20 cellular contexts compared by ENCODE assay signal in genomic region chr5:10553476-10553875, GRCh38. TPM values are rescaled to one million over a fixed set of nuclear protein-coding genes. Genes with fewer than 3 reads are reported as not detected.
DNase-seq lines count a peak whose midpoint lies in the region; ATAC-seq and TF ChIP-seq lines count a peak whose summit lies in the region.
"Had no signal": no experiment of that assay in that cellular context is flagged by ENCODE, and none has a peak within 500 bp of the region (broad histone marks: within the 10 kb centered on the region; RNA-seq: fewer than 3 reads in every experiment).

No MANE protein-coding gene starts in this region.

- TF ChIP-seq POLR2A in breast epithelium (IDR thresholded peaks at IDR 0.05), result no peak

- ATAC-seq in stimulated activated naive B cell treated with anti-CD40 and anti-IgM and Interleukin-4, amounts not matched to agents 10 μg/mL and 1 μg/mL and 100 μg/mL, for 72 hours (replicated peaks), result no peak
- ATAC-seq in HG02973 (IDR thresholded peaks at IDR 0.05; ENCODE audit: unreplicated experiment), result no peak
- ATAC-seq: Right ventricle myocardium inferior had no signal

- POLR2A ChIA-PET in MCF 10A (lab: Yijun Ruan, JAX), result interaction anchor here (3.4 kb wide), 1 partner anchor 11 kb away, joined by 16 read pairs; no protein-coding TSS in a partner anchor

- H3K36me3 ChIP-seq in breast epithelium, result no peaks in the 10 kb centered on the region
- H3K36me3 ChIP-seq in mesenchymal stem cell (ENCODE audit: control insufficient read depth in 1 of 2, insufficient read depth in 2 of 2, low read depth in 1 of 2, low read length in 2 of 2), result no peaks in the 10 kb centered on the region
- H3K36me3 ChIP-seq: MG63 had no signal

- peaks cover 6% of the 10 kb centered on the region for H3K36me3 Mint-ChIP-seq in MCF 10A (ENCODE audit: insufficient read depth, unreplicated experiment)
- H3K36me3 Mint-ChIP-seq in activated T-helper 1 cell treated with anti-CD3 and anti-CD28 coated beads, Interleukin-12 subunit alpha, Interleukin-12 subunit beta, Interleukin-2, Interleukin-4 antibody, amounts not matched to agents 30 ng/mL and 10 ng/mL and 1 ng/mL, durations not matched to agents 14 hours and 24 hours and 36 hours (ENCODE audit: low read depth), result no peaks in the 10 kb centered on the region
- H3K36me3 Mint-ChIP-seq in stimulated activated naive B cell treated with anti-CD40 and anti-IgM and Interleukin-4, amounts not matched to agents 10 μg/mL and 1 μg/mL and 100 μg/mL, for 72 hours, result peaks cover 0 to 3% of the 10 kb centered on the region in 2 donors

- intact Hi-C loops in MCF 10A (cut with micrococcal nuclease), result loop anchor here (10.0 kb wide), 1 partner anchor 99 kb away; no protein-coding TSS in a partner anchor
- intact Hi-C loops in breast epithelium (cut with DNase I; ENCODE audit: low total_unique reads), result no loop called here
- intact Hi-C loops in activated T-helper 1 cell treated with anti-CD3 and anti-CD28 coated beads, Interleukin-12 subunit alpha, Interleukin-12 subunit beta, Interleukin-2, Interleukin-4 antibody, amounts not matched to agents 30 ng/mL and 10 ng/mL and 1 ng/mL, durations not matched to agents 14 hours and 24 hours and 36 hours (cut with micrococcal nuclease), result no loop called here

- DNase-seq in MCF 10A (ENCODE audit: unreplicated experiment), result no peak
- DNase-seq in breast epithelium (ENCODE audit: low spot score in 2 of 2), result no peak
- DNase-seq in activated T-helper 1 cell treated with anti-CD3 and anti-CD28 coated beads, Interleukin-12 subunit alpha, Interleukin-12 subunit beta, Interleukin-2, Interleukin-4 antibody, amounts not matched to agents 30 ng/mL and 10 ng/mL and 1 ng/mL, durations not matched to agents 14 hours and 24 hours and 36 hours (ENCODE audit: low spot score), result no peak
- no peak for DNase-seq in mesenchymal stem cell
- no peak for DNase-seq in stimulated activated naive B cell treated with anti-CD40 and anti-IgM and Interleukin-4, amounts not matched to agents 10 μg/mL and 1 μg/mL and 100 μg/mL, for 72 hours
- no peak for DNase-seq in kidney tubule cell (ENCODE audit: low spot score)
- DNase-seq in HuH-7.5 (ENCODE audit: low spot score), result no peak
- DNase-seq: DMS79, Kasumi-1, NCI-H1417 treated with DMSO at 0.1 percent for 48 hours, NCI-H187, NCI-H2107, NCI-H446 treated with DMSO at 0.1 percent for 48 hours, NCI-H526 treated with DMSO at 0.1 percent for 48 hours, OCI-M1 had no signal

- no peak overlapping the region for H3K4ac ChIP-seq in mesenchymal stem cell (ENCODE audit: low read depth in 1 of 2, low read length in 2 of 2)

- H3K4me2 ChIP-seq in mesenchymal stem cell (ENCODE audit: low read length, poor library complexity, severe bottlenecking), result no peak overlapping the region

- 93% methylated on average over 6 of the region's 7 CpGs for WGBS in mesenchymal stem cell

- H2BK5ac ChIP-seq in mesenchymal stem cell (ENCODE audit: low read depth, low read length, poor library complexity, severe bottlenecking), result no peak overlapping the region

- no peak overlapping the region for H3K14ac ChIP-seq in mesenchymal stem cell (ENCODE audit: low read length in 2 of 2)

- H2BK120ac ChIP-seq in mesenchymal stem cell (ENCODE audit: low read depth, low read length), result no peak overlapping the region

- H3K9me3 Mint-ChIP-seq in MCF 10A (ENCODE audit: unreplicated experiment), result no peaks in the 10 kb centered on the region
- H3K9me3 Mint-ChIP-seq in activated T-helper 1 cell treated with anti-CD3 and anti-CD28 coated beads, Interleukin-12 subunit alpha, Interleukin-12 subunit beta, Interleukin-2, Interleukin-4 antibody, amounts not matched to agents 30 ng/mL and 10 ng/mL and 1 ng/mL, durations not matched to agents 14 hours and 24 hours and 36 hours, result no peaks in the 10 kb centered on the region
- H3K9me3 Mint-ChIP-seq in stimulated activated naive B cell treated with anti-CD40 and anti-IgM and Interleukin-4, amounts not matched to agents 10 μg/mL and 1 μg/mL and 100 μg/mL, for 72 hours, result no peaks in the 10 kb centered on the region

- no peak overlapping the region for H2AFZ ChIP-seq in mesenchymal stem cell (ENCODE audit: low read depth, low read length)

- H3K9ac ChIP-seq in mesenchymal stem cell (ENCODE audit: low read length), result no peak overlapping the region

- H3K23ac ChIP-seq in mesenchymal stem cell (ENCODE audit: low read length in 2 of 2), result no peak overlapping the region

- no peaks in the 10 kb centered on the region for H3K79me1 ChIP-seq in mesenchymal stem cell (replicated peaks; ENCODE audit: low read length, poor library complexity, severe bottlenecking)

- H3K27ac ChIP-seq in breast epithelium (no peak overlapping the region), mesenchymal stem cell (ENCODE audit: low read length, poor library complexity, severe bottlenecking) (no peak overlapping the region)
- H3K27ac ChIP-seq: 22Rv1, C4-2B had no signal

- H3K4me3 ChIP-seq in breast epithelium, result no peak overlapping the region
- H3K4me3 ChIP-seq in mesenchymal stem cell (ENCODE audit: insufficient read depth in 1 of 2, low read depth in 1 of 2, low read length in 2 of 2), result no peak overlapping the region
- H3K4me3 ChIP-seq: MG63 had no signal

- no peak overlapping the region for H4K91ac ChIP-seq in mesenchymal stem cell (ENCODE audit: low read length)

- H3K27ac Mint-ChIP-seq in MCF 10A (ENCODE audit: low read depth, unreplicated experiment), result peak overlapping the region; percentile 87
- H3K27ac Mint-ChIP-seq in activated T-helper 1 cell treated with anti-CD3 and anti-CD28 coated beads, Interleukin-12 subunit alpha, Interleukin-12 subunit beta, Interleukin-2, Interleukin-4 antibody, amounts not matched to agents 30 ng/mL and 10 ng/mL and 1 ng/mL, durations not matched to agents 14 hours and 24 hours and 36 hours, result peak overlapping the region; percentile 27
- H3K27ac Mint-ChIP-seq in stimulated activated naive B cell treated with anti-CD40 and anti-IgM and Interleukin-4, amounts not matched to agents 10 μg/mL and 1 μg/mL and 100 μg/mL, for 72 hours, result peak overlapping the region; percentile 59

- no peak overlapping the region for H3K18ac ChIP-seq in mesenchymal stem cell (ENCODE audit: low read depth in 1 of 2, low read length in 2 of 2)

- TF ChIP-seq CTCF in MCF 10A (IDR thresholded peaks at IDR 0.05; ENCODE audit: unreplicated experiment) (no peak), breast epithelium (IDR thresholded peaks at IDR 0.05) (no peak)

- H3K27me3 Mint-ChIP-seq in MCF 10A (ENCODE audit: insufficient read depth, unreplicated experiment), result no peaks in the 10 kb centered on the region
- peaks cover 27% of the 10 kb centered on the region for H3K27me3 Mint-ChIP-seq in activated T-helper 1 cell treated with anti-CD3 and anti-CD28 coated beads, Interleukin-12 subunit alpha, Interleukin-12 subunit beta, Interleukin-2, Interleukin-4 antibody, amounts not matched to agents 30 ng/mL and 10 ng/mL and 1 ng/mL, durations not matched to agents 14 hours and 24 hours and 36 hours (ENCODE audit: insufficient read depth)
- no peaks in the 10 kb centered on the region for H3K27me3 Mint-ChIP-seq in stimulated activated naive B cell treated with anti-CD40 and anti-IgM and Interleukin-4, amounts not matched to agents 10 μg/mL and 1 μg/mL and 100 μg/mL, for 72 hours

- H4K8ac ChIP-seq in mesenchymal stem cell (ENCODE audit: low read length), result no peak overlapping the region

- peak overlapping the region; percentile 83 for H2AK5ac ChIP-seq in mesenchymal stem cell (ENCODE audit: low read length, severe bottlenecking)

- H3K9me3 ChIP-seq in breast epithelium (no peaks in the 10 kb centered on the region), mesenchymal stem cell (ENCODE audit: control insufficient read depth, low read length) (no peaks in the 10 kb centered on the region)
- H3K9me3 ChIP-seq: MG63 had no signal

- peaks cover 65% of the 10 kb centered on the region for H3K4me1 Mint-ChIP-seq in MCF 10A (ENCODE audit: insufficient read depth, unreplicated experiment)
- peaks cover 16% of the 10 kb centered on the region for H3K4me1 Mint-ChIP-seq in activated T-helper 1 cell treated with anti-CD3 and anti-CD28 coated beads, Interleukin-12 subunit alpha, Interleukin-12 subunit beta, Interleukin-2, Interleukin-4 antibody, amounts not matched to agents 30 ng/mL and 10 ng/mL and 1 ng/mL, durations not matched to agents 14 hours and 24 hours and 36 hours (ENCODE audit: low read depth)
- peaks cover 52 to 62% of the 10 kb centered on the region in 2 donors for H3K4me1 Mint-ChIP-seq in stimulated activated naive B cell treated with anti-CD40 and anti-IgM and Interleukin-4, amounts not matched to agents 10 μg/mL and 1 μg/mL and 100 μg/mL, for 72 hours

- no TSS peak for BruUV-seq in MCF 10A (replicated peaks; lab: Mats Ljungman, UMichigan)

- no peak overlapping the region for H2BK15ac ChIP-seq in mesenchymal stem cell (ENCODE audit: low read depth, poor library complexity, severe bottlenecking)

- no peaks in the 10 kb centered on the region for H3K27me3 ChIP-seq in breast epithelium
- H3K27me3 ChIP-seq in mesenchymal stem cell (ENCODE audit: control insufficient read depth in 1 of 2, insufficient read depth in 1 of 2, low read length in 2 of 2), result no peaks in the 10 kb centered on the region
- H3K27me3 ChIP-seq: MG63 had no signal

- H3K4me3 Mint-ChIP-seq in MCF 10A (ENCODE audit: unreplicated experiment), result no peak overlapping the region
- H3K4me3 Mint-ChIP-seq in activated T-helper 1 cell treated with anti-CD3 and anti-CD28 coated beads, Interleukin-12 subunit alpha, Interleukin-12 subunit beta, Interleukin-2, Interleukin-4 antibody, amounts not matched to agents 30 ng/mL and 10 ng/mL and 1 ng/mL, durations not matched to agents 14 hours and 24 hours and 36 hours, result no peak overlapping the region
- H3K4me3 Mint-ChIP-seq in stimulated activated naive B cell treated with anti-CD40 and anti-IgM and Interleukin-4, amounts not matched to agents 10 μg/mL and 1 μg/mL and 100 μg/mL, for 72 hours, result no peak overlapping the region

- CTCF ChIA-PET in MCF 10A (lab: Yijun Ruan, JAX), result no interaction called here

- peak overlapping the region; percentile 40 to 70 for H2BK12ac ChIP-seq in mesenchymal stem cell (ENCODE audit: low read length in 2 of 2)

- H3K4me1 ChIP-seq in breast epithelium (no peaks in the 10 kb centered on the region), mesenchymal stem cell (ENCODE audit: control insufficient read depth, insufficient read depth, low read depth, low read length) (peaks cover 48% of the 10 kb centered on the region)

RNA-seq across cellular contexts. Expression of gene ANKRD33B, which starts 10.4 kb away (rescaled TPM):
- total RNA-seq in MCF 10A (2022) (3.1 TPM in 2 replicates), breast epithelium (1 to 10 TPM; 3.3 to 5.3 (median 3.8) TPM)
- 21.4 and 21.5 TPM in 2 replicates for total RNA-seq in activated T-helper 1 cell treated with anti-CD3 and anti-CD28 coated beads, Interleukin-12 subunit alpha, Interleukin-12 subunit beta, Interleukin-2, Interleukin-4 antibody, amounts not matched to agents 30 ng/mL and 10 ng/mL and 1 ng/mL, durations not matched to agents 14 hours and 24 hours and 36 hours
- polyA plus RNA-seq in mesenchymal stem cell (2013, experiment 1 of 2), result 0.64 TPM
- 0.71 TPM for polyA plus RNA-seq in mesenchymal stem cell (2013, experiment 2 of 2)

Comparison
In these comparisons a context has a peak if more than half of its experiments do, and no peak if none do; other contexts are left out.
1. H3K27ac Mint-ChIP-seq: peak in every context shown above with its lines; median percentile 87 in MCF 10A; 59 in stimulated activated naive B cell treated with anti-CD40 and anti-IgM and Interleukin-4, amounts not matched to agents 10 μg/mL and 1 μg/mL and 100 μg/mL, for 72 hours; 27 in activated T-helper 1 cell treated with anti-CD3 and anti-CD28 coated beads, Interleukin-12 subunit alpha, Interleukin-12 subunit beta, Interleukin-2, Interleukin-4 antibody, amounts not matched to agents 30 ng/mL and 10 ng/mL and 1 ng/mL, durations not matched to agents 14 hours and 24 hours and 36 hours.